ENCODE assay signal across 18 cellular contexts in genomic region chr20:56808119-56808725, GRCh38.
DNase-seq lines count a peak whose midpoint lies in the region; ATAC-seq and TF ChIP-seq lines count a peak whose summit lies in the region.
"Had no signal": no experiment of that assay in that cellular context is flagged by ENCODE, and none has a peak within 500 bp of the region (broad histone marks: within the 10 kb centered on the region; RNA-seq: fewer than 3 reads in every experiment).

No MANE protein-coding gene starts in this region.

- H3K9me3 ChIP-seq in NT2/D1 (ENCODE audit: insufficient read depth, low read length) (peaks cover 10% of the 10 kb centered on the region; the same call in 1 of the 2 replicates), endodermal cell (ENCODE audit: control insufficient read depth, low read length) (peaks cover 10% of the 10 kb centered on the region)
- H3K9me3 ChIP-seq: Caco-2 had no signal

- H3K27ac Mint-ChIP-seq in endodermal cell = no peak overlapping the region
- H3K27ac Mint-ChIP-seq: B cell; CD4-positive, CD25-positive, alpha-beta regulatory T cell had no signal

- H3K9ac ChIP-seq in NT2/D1 (ENCODE audit: insufficient read length, low read depth) (peak overlapping the region; percentile 16), endodermal cell (ENCODE audit: extremely low read depth, low read length, poor library complexity, severe bottlenecking) (no peak overlapping the region)

- no peaks in the 10 kb centered on the region for H3K36me3 Mint-ChIP-seq in endodermal cell (ENCODE audit: low read depth)
- H3K36me3 Mint-ChIP-seq: CD4-positive, CD25-positive, alpha-beta regulatory T cell had no signal

- peaks cover 31% of the 10 kb centered on the region for H3K4me1 Mint-ChIP-seq in endodermal cell
- H3K4me1 Mint-ChIP-seq: B cell; CD4-positive, CD25-positive, alpha-beta regulatory T cell had no signal

- peaks cover 67% of the 10 kb centered on the region for H3K27me3 Mint-ChIP-seq in endodermal cell (ENCODE audit: insufficient read depth)

- peak; percentile 86 for ATAC-seq in left colon

- H3K4me3 ChIP-seq in NT2/D1 (ENCODE audit: insufficient read length, low read depth) (no peak overlapping the region), endodermal cell (ENCODE audit: low read length) (no peak overlapping the region), skin epidermis (no peak overlapping the region)
- H3K4me3 ChIP-seq: PC-9 had no signal

- WGBS in endodermal cell (ENCODE audit: insufficient coverage in 1 of 2, insufficient read length in 1 of 2), 2 experiments = 61 to 76% methylated on average over 5 to 10 of the region's 10 CpGs

- no peak overlapping the region for H3K27ac ChIP-seq in endodermal cell (ENCODE audit: low read depth, low read length)
- peak overlapping the region in 18 of 21 experiments; percentile 36 to 86 (median 69) for H3K27ac ChIP-seq in skin epidermis
- H3K27ac ChIP-seq: HL-60, PC-9 had no signal

- peaks cover 6% of the 10 kb centered on the region for H3K9me3 Mint-ChIP-seq in endodermal cell

- H3K36me3 ChIP-seq in NT2/D1 (ENCODE audit: insufficient read depth, insufficient read length, low read length) (no peaks in the 10 kb centered on the region), endodermal cell (ENCODE audit: control insufficient read depth, insufficient read depth, low read length) (no peaks in the 10 kb centered on the region)

- H3K4me3 Mint-ChIP-seq in endodermal cell = no peak overlapping the region
- H3K4me3 Mint-ChIP-seq: B cell had no signal

- intact Hi-C loops in left colon (cut with DNase I, micrococcal nuclease) = no loop called here

- TF ChIP-seq CTCF in endodermal cell (conservative IDR thresholded peaks at IDR 0.05) = no peak

- H3K4me1 ChIP-seq in NT2/D1 (ENCODE audit: insufficient read depth, insufficient read length) = peaks cover 33% of the 10 kb centered on the region
- H3K4me1 ChIP-seq in endodermal cell (ENCODE audit: control insufficient read depth, insufficient read depth, low read length) = no peaks in the 10 kb centered on the region

- no peak for DNase-seq in NT2/D1 (ENCODE audit: low read depth, low spot score)
- DNase-seq in endodermal cell = peak; percentile 67
- peak in 1 of 2 donors; percentile 43 for DNase-seq in left colon
- no peak for DNase-seq in NAMALWA (ENCODE audit: low spot score)
- no peak for DNase-seq in cerebellar nuclear complex (lab: John Stamatoyannopoulos, UW)
- DNase-seq in OCI-M2 (lab: John Stamatoyannopoulos, UW; ENCODE audit: unreplicated experiment) = no peak
- DNase-seq in Ammon's horn (ENCODE audit: low spot score) = no peak
- DNase-seq: CD4-positive, CD25-positive, alpha-beta regulatory T cell; DMS153; MV-4-11; NCI-H1417 treated with DMSO at 0.1 percent for 48 hours; NCI-H1930; NCI-H748 treated with DMSO at 0.1 percent for 48 hours; PC-9 had no signal

- H3K27me3 ChIP-seq in NT2/D1 (ENCODE audit: insufficient read depth, insufficient read length) (no peaks in the 10 kb centered on the region), endodermal cell (ENCODE audit: control insufficient read depth, insufficient read depth, low read length, poor library complexity, severe bottlenecking) (peaks cover 61% of the 10 kb centered on the region)
